29 cellular contexts compared by ENCODE assay signal in genomic region chr1:232132572-232132971, GRCh38.
"Had no signal": no experiment of that assay in that cellular context is flagged by ENCODE, and none has a peak within 500 bp of the region (broad histone marks: within the 10 kb centered on the region; RNA-seq: fewer than 3 reads in every experiment).

No MANE protein-coding gene starts in this region.

- H3K27me3 ChIP-seq: breast epithelium, heart left ventricle, sigmoid colon, uterus had no signal

- H3K4me3 ChIP-seq: breast epithelium, heart left ventricle, pancreas, prostate gland, sigmoid colon, uterus had no signal

- H3K27me3 Mint-ChIP-seq: type B pancreatic cell had no signal

- H3K9me3 Mint-ChIP-seq: activated CD8-positive, alpha-beta T cell treated with anti-CD3 and anti-CD28 coated beads for 36 hours had no signal

- H3K4me1 Mint-ChIP-seq: naive thymus-derived CD4-positive, alpha-beta T cell; stimulated activated memory B cell treated with anti-CD40 and anti-IgM and Interleukin-4, amounts not matched to agents 10 μg/mL and 1 μg/mL and 100 μg/mL, for 72 hours had no signal

- ATAC-seq: activated CD8-positive, alpha-beta T cell treated with anti-CD3 and anti-CD28 coated beads for 36 hours; activated naive CD4-positive, alpha-beta T cell treated with anti-CD3 and anti-CD28 coated beads, Interleukin-2, amount 50 U/mL, for 72 hours; esophagus mucosa; heart left ventricle; left cardiac atrium; naive thymus-derived CD4-positive, alpha-beta T cell; pancreas; stimulated activated memory B cell treated with anti-CD40 and anti-IgM and Interleukin-4, amounts not matched to agents 10 μg/mL and 1 μg/mL and 100 μg/mL, for 72 hours; stimulated activated naive CD8-positive, alpha-beta T cell treated with anti-CD3 and anti-CD28 coated beads, Interleukin-15, amount 100 ng/mL, for 72 hours had no signal

- H3K9me3 ChIP-seq: pancreas, prostate gland, uterus had no signal

- H3K4me3 Mint-ChIP-seq: activated CD8-positive, alpha-beta T cell treated with anti-CD3 and anti-CD28 coated beads for 36 hours; naive thymus-derived CD4-positive, alpha-beta T cell; stimulated activated memory B cell treated with anti-CD40 and anti-IgM and Interleukin-4, amounts not matched to agents 10 μg/mL and 1 μg/mL and 100 μg/mL, for 72 hours; stimulated activated naive CD8-positive, alpha-beta T cell treated with anti-CD3 and anti-CD28 coated beads, Interleukin-15, amount 100 ng/mL, for 72 hours; type B pancreatic cell had no signal

- DNase-seq: activated CD4-positive, alpha-beta T cell treated with anti-CD3 and anti-CD28 coated beads, Interleukin-2, amount 50 U/mL, for 1 hour; activated CD8-positive, alpha-beta T cell treated with anti-CD3 and anti-CD28 coated beads for 36 hours; activated T-cell treated with anti-CD3 and anti-CD28 coated beads, Interleukin-2, amount 50 U/mL, for 48 hours; central memory CD4-positive, alpha-beta T cell; foreskin fibroblast; heart left ventricle; hypothalamus; left cardiac atrium; midbrain; naive thymus-derived CD4-positive, alpha-beta T cell; nucleus accumbens; pancreas; retina; sigmoid colon; small intestine; stimulated activated CD4-positive, alpha-beta T cell treated with anti-CD3 and anti-CD28 coated beads, Interleukin-4, amount 100 ng/mL, for 4 hours; stimulated activated CD8-positive, alpha-beta memory T cell treated with anti-CD3 and anti-CD28 coated beads, Interleukin-4, amount 100 ng/mL, for 48 hours; stimulated activated naive CD8-positive, alpha-beta T cell treated with anti-CD3 and anti-CD28 coated beads, Interleukin-15, amount 100 ng/mL, for 72 hours; substantia nigra; T-helper 2 cell; uterus had no signal

- FAIRE-seq: islet of Langerhans, pancreas had no signal

- H3K27ac ChIP-seq: breast epithelium, heart left ventricle, pancreas, prostate gland, sigmoid colon, uterus had no signal

- H3K4me1 ChIP-seq: breast epithelium, heart left ventricle, pancreas, prostate gland, sigmoid colon, uterus had no signal

- H3K36me3 ChIP-seq: breast epithelium, heart left ventricle, pancreas, prostate gland, sigmoid colon, uterus had no signal

- H3K36me3 Mint-ChIP-seq: naive thymus-derived CD4-positive, alpha-beta T cell; stimulated activated memory B cell treated with anti-CD40 and anti-IgM and Interleukin-4, amounts not matched to agents 10 μg/mL and 1 μg/mL and 100 μg/mL, for 72 hours; type B pancreatic cell had no signal

- H3K27ac Mint-ChIP-seq: activated CD8-positive, alpha-beta T cell treated with anti-CD3 and anti-CD28 coated beads for 36 hours; activated naive CD4-positive, alpha-beta T cell treated with anti-CD3 and anti-CD28 coated beads, Interleukin-2, amount 50 U/mL, for 72 hours; activated T-helper 2 cell treated with anti-CD3 and anti-CD28 coated beads, Interferon-gamma antibody, Interleukin-2, Interleukin-4, amounts not matched to agents 10 μg/mL and 5 μg/mL and 100 μg/mL, durations not matched to agents 14 hours and 24 hours and 36 hours; naive thymus-derived CD4-positive, alpha-beta T cell; stimulated activated memory B cell treated with anti-CD40 and anti-IgM and Interleukin-4, amounts not matched to agents 10 μg/mL and 1 μg/mL and 100 μg/mL, for 72 hours; stimulated activated naive CD8-positive, alpha-beta T cell treated with anti-CD3 and anti-CD28 coated beads, Interleukin-15, amount 100 ng/mL, for 72 hours; type B pancreatic cell had no signal
